Comparison of ENCODE assay signal across 1 cellular context in genomic region chr15:37100109-37100873, GRCh38.
TF ChIP-seq lines count a peak whose summit lies in the region.

Gene MEIS2, minus strand, starts transcription at chr15:37100549. Its CDS starts 1,083 bp downstream, at chr15:37099466.

TF ChIP-seq in K562, 482 proteins besides CTCF, POLR2A, EP300 and RAD21 (continued from another document):
- TF ChIP-seq, protein P1, sequence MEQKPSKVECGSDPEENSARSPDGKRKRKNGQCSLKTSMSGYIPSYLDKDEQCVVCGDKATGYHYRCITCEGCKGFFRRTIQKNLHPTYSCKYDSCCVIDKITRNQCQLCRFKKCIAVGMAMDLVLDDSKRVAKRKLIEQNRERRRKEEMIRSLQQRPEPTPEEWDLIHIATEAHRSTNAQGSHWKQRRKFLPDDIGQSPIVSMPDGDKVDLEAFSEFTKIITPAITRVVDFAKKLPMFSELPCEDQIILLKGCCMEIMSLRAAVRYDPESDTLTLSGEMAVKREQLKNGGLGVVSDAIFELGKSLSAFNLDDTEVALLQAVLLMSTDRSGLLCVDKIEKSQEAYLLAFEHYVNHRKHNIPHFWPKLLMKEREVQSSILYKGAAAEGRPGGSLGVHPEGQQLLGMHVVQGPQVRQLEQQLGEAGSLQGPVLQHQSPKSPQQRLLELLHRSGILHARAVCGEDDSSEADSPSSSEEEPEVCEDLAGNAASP (IDR thresholded peaks at IDR 0.05) = no peak
- TF ChIP-seq NR2F6 (CRISPR knock-in tag; IDR thresholded peaks at IDR 0.05) (no peak), CBFB (CRISPR knock-in tag; IDR thresholded peaks at IDR 0.05) (no peak), MTA3 (IDR thresholded peaks at IDR 0.05; ENCODE audit: borderline replicate concordance) (0 out of 2 replicates have a peak, but pooled peaks have one; percentile 19), U2AF2 (optimal IDR thresholded peaks at IDR 0.05; ENCODE audit: low read depth, low read length) (no peak), NFRKB (IDR thresholded peaks at IDR 0.05; ENCODE audit: low read depth) (peak; percentile 68; the same call in 1 of the 2 replicates), GABPB2 (CRISPR knock-in tag; conservative IDR thresholded peaks at IDR 0.05) (no peak), TAF1 (IDR thresholded peaks at IDR 0.05; ENCODE audit: control insufficient read depth, extremely low read depth, insufficient read depth, low read length, severe bottlenecking) (peak; percentile 89), TCF15 (CRISPR knock-in tag; IDR thresholded peaks at IDR 0.05) (no peak), SRSF9 (IDR thresholded peaks at IDR 0.05; ENCODE audit: borderline replicate concordance, low read depth, low read length) (no peak), MEF2D (tag; conservative IDR thresholded peaks at IDR 0.05; ENCODE audit: low read depth) (no peak)
